20 cellular contexts compared by ENCODE assay signal in the genomic region with DNA sequence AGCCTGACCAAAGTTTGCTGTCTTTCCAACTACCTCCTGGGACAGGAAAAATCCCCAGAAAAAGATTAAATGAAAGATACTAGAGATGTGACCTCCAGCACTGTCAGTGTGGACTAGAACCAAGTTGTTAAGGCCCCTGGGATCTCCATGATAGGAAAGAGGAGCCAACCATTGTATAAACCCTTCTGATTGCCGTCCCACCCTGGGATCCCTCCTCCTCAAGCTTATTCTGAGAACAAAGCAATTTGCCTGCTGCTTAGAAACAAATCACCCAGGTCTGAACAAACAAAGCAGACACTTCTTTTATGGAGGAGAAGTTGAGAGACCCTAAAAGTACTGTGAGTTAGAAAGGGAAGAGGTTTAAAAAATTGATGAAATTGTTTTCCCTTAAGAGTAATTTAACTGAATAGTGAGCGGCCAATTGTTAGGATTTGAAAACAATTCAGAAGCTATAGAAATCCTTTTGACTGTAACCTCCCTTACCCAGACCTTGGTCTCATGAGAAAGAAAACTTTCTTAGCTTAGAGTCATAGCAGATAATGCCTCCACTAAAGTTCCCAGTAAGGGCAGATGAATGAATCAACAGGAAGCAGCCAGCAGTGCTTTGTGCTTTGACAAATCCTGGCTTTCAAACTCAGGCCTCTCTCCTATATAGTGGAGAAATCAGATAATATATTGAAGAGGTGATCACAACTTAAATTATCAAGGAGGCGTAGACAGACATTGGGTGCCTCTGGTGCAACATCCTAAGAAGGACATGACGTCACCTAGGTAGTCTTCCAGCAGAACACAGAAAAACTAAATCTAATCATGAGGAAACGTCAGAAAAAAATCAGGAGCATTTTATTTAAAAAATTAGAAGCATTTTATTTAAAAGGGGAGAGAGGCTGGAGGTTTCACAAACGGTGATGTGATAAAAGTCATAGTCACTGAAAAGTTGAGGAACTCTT.
DNase-seq lines count a peak whose midpoint lies in the region; ATAC-seq, FAIRE-seq and TF ChIP-seq lines count a peak whose summit lies in the region.
"Had no signal": no experiment of that assay in that cellular context is flagged by ENCODE, and none has a peak within 500 bp of the region (broad histone marks: within the 10 kb centered on the region; RNA-seq: fewer than 3 reads in every experiment).

No MANE protein-coding gene starts in this region.

- H3K4me1 Mint-ChIP-seq in mesothelial cell of epicardium = peaks cover 25% of the 10 kb centered on the region
- H3K4me1 Mint-ChIP-seq in CD4-positive, alpha-beta memory T cell = peaks cover 0 to 7% (median 2%) of the 10 kb centered on the region in 4 donors
- H3K4me1 Mint-ChIP-seq in effector memory CD8-positive, alpha-beta T cell (ENCODE audit: low read depth in 2 of 2) = no peaks in the 10 kb centered on the region

- H3K9me3 ChIP-seq in MM.1S (replicated peaks; ENCODE audit: insufficient read depth, low read length) = no peaks in the 10 kb centered on the region
- H3K9me3 ChIP-seq in CD4-positive, alpha-beta memory T cell (ENCODE audit: control insufficient read depth in 1 of 2, low read length in 2 of 2) = no peaks in the 10 kb centered on the region
- H3K9me3 ChIP-seq: Caco-2 had no signal

- no peaks in the 10 kb centered on the region for H3K27me3 Mint-ChIP-seq in mesothelial cell of epicardium (ENCODE audit: low read depth)
- H3K27me3 Mint-ChIP-seq in CD4-positive, alpha-beta memory T cell = peaks cover 0 to 4% of the 10 kb centered on the region in 2 donors
- peaks cover 0 to 8% of the 10 kb centered on the region in 2 donors for H3K27me3 Mint-ChIP-seq in effector memory CD8-positive, alpha-beta T cell
- H3K27me3 Mint-ChIP-seq: stimulated activated naive CD8-positive, alpha-beta T cell treated with anti-CD3 and anti-CD28 coated beads, Interleukin-15, Interleukin-2, amounts not matched to agents 100 ng/mL and 50 ng/mL, for 24 hours had no signal

- FAIRE-seq in bronchial epithelial cell (lab: Jason Lieb, UNC) = no peak
- FAIRE-seq: urothelium cell line had no signal

- no peaks in the 10 kb centered on the region for H3K36me3 ChIP-seq in MM.1S (replicated peaks; ENCODE audit: insufficient read depth, low read length)
- no peaks in the 10 kb centered on the region for H3K36me3 ChIP-seq in bronchial epithelial cell (ENCODE audit: control insufficient read depth, insufficient read depth, low read length)
- no peaks in the 10 kb centered on the region for H3K36me3 ChIP-seq in CD4-positive, alpha-beta memory T cell (ENCODE audit: insufficient read depth, low read length)

- H3K4me1 ChIP-seq in MM.1S (ENCODE audit: low read length) = peaks cover 20% of the 10 kb centered on the region
- H3K4me1 ChIP-seq in CD4-positive, alpha-beta memory T cell (ENCODE audit: insufficient read depth, low read length) = no peaks in the 10 kb centered on the region
- H3K4me1 ChIP-seq: Caco-2 had no signal

- H3K79me2 ChIP-seq in MM.1S (ENCODE audit: low read length) = no peaks in the 10 kb centered on the region

- DNase-seq in COLO829 (ENCODE audit: low spot score) = peak; percentile 20
- no peak for DNase-seq in MM.1S
- peak; percentile 35 for DNase-seq in bronchial epithelial cell (ENCODE audit: low read depth)
- no peak for DNase-seq in mesothelial cell of epicardium (ENCODE audit: low spot score in 2 of 2, unreplicated experiment in 2 of 2)
- DNase-seq in CD4-positive, alpha-beta memory T cell = no peak
- DNase-seq in effector memory CD8-positive, alpha-beta T cell = no peak
- DNase-seq in ureter (ENCODE audit: low spot score) = no peak
- DNase-seq in cerebellar cortex (ENCODE audit: low spot score) = no peak
- DNase-seq: activated CD4-positive, CD25-positive, alpha-beta regulatory T cell; amniotic stem cell; Caco-2; GDM1; KBM-7; left colon; NCI-H146; NCI-H82; stimulated activated CD4-positive, alpha-beta T cell treated with anti-CD3 and anti-CD28 coated beads, Interleukin-12 subunit alpha, Interleukin-12 subunit beta, amount 100 ng/mL, for 4 hours had no signal

- H3K4me3 ChIP-seq in MM.1S (ENCODE audit: low read length) (no peak overlapping the region), bronchial epithelial cell (ENCODE audit: low read depth, low read length) (no peak overlapping the region)
- no peak overlapping the region for H3K4me3 ChIP-seq in CD4-positive, alpha-beta memory T cell (ENCODE audit: low read length in 2 of 2)

- no peaks in the 10 kb centered on the region for H3K36me3 Mint-ChIP-seq in mesothelial cell of epicardium
- H3K36me3 Mint-ChIP-seq in CD4-positive, alpha-beta memory T cell = no peaks in the 10 kb centered on the region
- H3K36me3 Mint-ChIP-seq in effector memory CD8-positive, alpha-beta T cell (ENCODE audit: insufficient read depth) = no peaks in the 10 kb centered on the region

- ATAC-seq in effector memory CD8-positive, alpha-beta T cell (replicated peaks) = no peak
- ATAC-seq: left colon had no signal

- peaks cover 4% of the 10 kb centered on the region for H3K9me3 Mint-ChIP-seq in mesothelial cell of epicardium
- H3K9me3 Mint-ChIP-seq in CD4-positive, alpha-beta memory T cell = peaks cover 0 to 2% (median 0%) of the 10 kb centered on the region in 8 donors
- no peaks in the 10 kb centered on the region for H3K9me3 Mint-ChIP-seq in effector memory CD8-positive, alpha-beta T cell
- H3K9me3 Mint-ChIP-seq: stimulated activated naive CD8-positive, alpha-beta T cell treated with anti-CD3 and anti-CD28 coated beads, Interleukin-15, Interleukin-2, amounts not matched to agents 100 ng/mL and 50 ng/mL, for 24 hours had no signal

- intact Hi-C loops in CD4-positive, alpha-beta memory T cell (cut with micrococcal nuclease) = no loop called here

- H3K4me3 Mint-ChIP-seq in mesothelial cell of epicardium = no peak overlapping the region
- H3K4me3 Mint-ChIP-seq in CD4-positive, alpha-beta memory T cell = no peak overlapping the region
- H3K4me3 Mint-ChIP-seq in effector memory CD8-positive, alpha-beta T cell = no peak overlapping the region
- H3K4me3 Mint-ChIP-seq: stimulated activated naive CD8-positive, alpha-beta T cell treated with anti-CD3 and anti-CD28 coated beads, Interleukin-15, Interleukin-2, amounts not matched to agents 100 ng/mL and 50 ng/mL, for 24 hours had no signal

- H3F3A ChIP-seq in MM.1S (ENCODE audit: insufficient read depth, low read length) = peaks cover 22% of the 10 kb centered on the region

- no peaks in the 10 kb centered on the region for H3K9me2 ChIP-seq in MM.1S (replicated peaks; ENCODE audit: insufficient read depth, low read length)

- no peak overlapping the region for H3K9ac ChIP-seq in MM.1S (ENCODE audit: low read length)

- H4K20me1 ChIP-seq in MM.1S (ENCODE audit: insufficient read depth, low read length) = no peaks in the 10 kb centered on the region

- H3K27ac Mint-ChIP-seq in mesothelial cell of epicardium = peak overlapping the region; percentile 54
- H3K27ac Mint-ChIP-seq in CD4-positive, alpha-beta memory T cell = no peak overlapping the region
- no peak overlapping the region for H3K27ac Mint-ChIP-seq in effector memory CD8-positive, alpha-beta T cell
- H3K27ac Mint-ChIP-seq: stimulated activated naive CD8-positive, alpha-beta T cell treated with anti-CD3 and anti-CD28 coated beads, Interleukin-15, Interleukin-2, amounts not matched to agents 100 ng/mL and 50 ng/mL, for 24 hours had no signal

- CTCF ChIA-PET in CD4-positive, alpha-beta memory T cell (lab: Charles Lee; ENCODE audit: partially characterized antibody) = no interaction called here

- peak overlapping the region; percentile 61 for H3K4me2 ChIP-seq in MM.1S (ENCODE audit: low read depth, low read length)

- H3K27me3 ChIP-seq in MM.1S (replicated peaks; ENCODE audit: insufficient read depth, low read length) = no peaks in the 10 kb centered on the region
- H3K27me3 ChIP-seq in bronchial epithelial cell (ENCODE audit: control insufficient read depth, insufficient read depth, low read length) = no peaks in the 10 kb centered on the region
- no peaks in the 10 kb centered on the region for H3K27me3 ChIP-seq in CD4-positive, alpha-beta memory T cell (ENCODE audit: insufficient read depth, low read length)

- H3K27ac ChIP-seq in MM.1S (ENCODE audit: low read length) = peak overlapping the region; percentile 87; the same call in 1 of the 2 replicates
- no peak overlapping the region for H3K27ac ChIP-seq in CD4-positive, alpha-beta memory T cell (ENCODE audit: low read depth, low read length)
- H3K27ac ChIP-seq: RWPE1 had no signal

- POLR2A ChIA-PET in CD4-positive, alpha-beta memory T cell (lab: Charles Lee; ENCODE audit: partially characterized antibody) = no interaction called here

- H2AFZ ChIP-seq in MM.1S (ENCODE audit: low read length) = peak overlapping the region; percentile 57

- TF ChIP-seq CTCF in MM.1S (IDR thresholded peaks at IDR 0.05; ENCODE audit: low read length) (no peak), bronchial epithelial cell (IDR thresholded peaks at IDR 0.05; ENCODE audit: insufficient read depth, low read length, severe bottlenecking) (no peak), mesothelial cell of epicardium (IDR thresholded peaks at IDR 0.05; ENCODE audit: unreplicated experiment) (no peak)

Comparison
In these comparisons a context has a peak if more than half of its experiments do, and no peak if none do; other contexts are left out.
1. DNase-seq: peak in COLO829 (single experiment) and bronchial epithelial cell (single experiment); none in MM.1S (single experiment), mesothelial cell of epicardium (0 of 2), CD4-positive, alpha-beta memory T cell (0 of 5), effector memory CD8-positive, alpha-beta T cell (0 of 3), ureter (single experiment) and cerebellar cortex (single experiment).